In the genomic region with DNA sequence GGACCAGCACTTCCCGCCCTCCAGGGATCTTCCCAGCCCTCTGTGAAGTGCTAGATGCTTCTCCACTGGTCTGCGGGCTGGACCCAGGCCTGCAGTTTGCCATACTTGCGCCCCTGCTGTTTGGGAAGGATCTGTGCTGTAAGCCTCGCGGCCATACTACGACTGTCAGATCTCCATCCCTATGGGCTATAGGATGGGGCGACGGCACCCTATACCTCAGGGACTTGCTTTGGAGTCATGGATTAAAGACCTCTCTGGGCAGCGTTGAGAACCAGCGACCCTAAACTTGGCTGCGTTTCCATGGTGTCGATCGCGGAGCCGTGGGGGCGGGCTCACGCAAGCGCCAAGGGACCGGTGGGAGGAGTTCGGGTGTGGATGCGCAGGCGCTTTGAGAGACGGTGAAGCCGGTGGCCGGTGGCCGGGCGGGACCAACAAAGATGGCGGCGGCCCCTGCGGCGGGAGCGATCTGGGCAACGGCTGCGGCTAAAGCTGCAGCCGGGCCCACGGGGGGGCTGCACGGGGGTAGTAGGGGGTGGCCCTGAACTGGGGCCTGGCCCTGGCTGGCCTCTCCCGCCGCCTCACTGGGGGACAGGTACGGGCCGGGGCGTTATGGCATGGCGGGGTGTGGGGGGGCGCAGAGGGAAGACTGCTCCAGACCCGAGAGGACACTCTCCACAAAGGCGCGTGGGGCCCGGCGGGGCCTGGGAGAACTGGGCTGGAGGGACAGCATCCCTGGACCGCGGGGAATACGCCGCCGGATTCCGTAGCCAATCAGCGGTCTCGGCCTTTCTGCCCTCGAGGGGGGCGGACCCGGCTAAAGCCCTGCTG, we compare ENCODE assay signal across 8 cellular contexts. TPM values are rescaled to one million over a fixed set of nuclear protein-coding genes. Genes with fewer than 3 reads are reported as not detected.
A peak's percentile ranks its signal among the peaks of the same experiment; 100 is the strongest.
DNase-seq lines count a peak whose midpoint lies in the region; ATAC-seq, FAIRE-seq and TF ChIP-seq lines count a peak whose summit lies in the region.

USP21 (plus strand) TSS at position 414 of the 828 bp plus-strand sequence. CDS start 1,141 bp downstream, outside the sequence.

- peak within 1 kb of the TSS; percentile 95 for H3K27ac Mint-ChIP-seq in central memory CD8-positive, alpha-beta T cell (ENCODE audit: low read depth)

- H3K4me2 ChIP-seq in keratinocyte (ENCODE audit: control insufficient read depth, extremely low read depth, insufficient read depth, low read depth, low read length) = peak within 1 kb of the TSS; percentile 92

- peak within 1 kb of the TSS; percentile 95 for H2AFZ ChIP-seq in keratinocyte (ENCODE audit: control insufficient read depth, low read length)

- peak within 1 kb of the TSS; percentile 84 for H3K27ac ChIP-seq in keratinocyte (ENCODE audit: control insufficient read depth, insufficient read depth, low read length)

- H3K4me3 Mint-ChIP-seq in central memory CD8-positive, alpha-beta T cell = peak within 1 kb of the TSS; percentile 92

- peaks cover 34% of the 10 kb centered on the region for H3K36me3 Mint-ChIP-seq in central memory CD8-positive, alpha-beta T cell (ENCODE audit: insufficient read depth)

- H3K9me1 ChIP-seq in keratinocyte (ENCODE audit: control insufficient read depth, extremely low read depth, insufficient read depth, low read length) = no peaks in the 10 kb centered on the region

- H3K4me1 ChIP-seq in keratinocyte (ENCODE audit: control insufficient read depth, extremely low read depth, insufficient read depth, low read length) = peaks cover 24% of the 10 kb centered on the region

- H3K4me1 Mint-ChIP-seq in central memory CD8-positive, alpha-beta T cell = peaks cover 60% of the 10 kb centered on the region

- H3K4me3 ChIP-seq in AG10803 (ENCODE audit: low read length) (peak within 1 kb of the TSS; percentile 93), keratinocyte (ENCODE audit: control insufficient read depth in 2 of 3, extremely low read depth in 1 of 3, insufficient read depth in 2 of 3, low read depth in 1 of 3, low read length in 3 of 3) (peak within 1 kb of the TSS; percentile 73 to 89 (median 74))

- no peaks in the 10 kb centered on the region for H3K27me3 ChIP-seq in keratinocyte (ENCODE audit: control insufficient read depth, extremely low read depth, insufficient read depth, low read length)

- peaks cover 9 to 28% of the 10 kb centered on the region in 2 experiments for H3K36me3 ChIP-seq in keratinocyte (ENCODE audit: control insufficient read depth in 2 of 2, extremely low read depth in 1 of 2, insufficient read depth in 2 of 2, low read length in 2 of 2)

- peak; percentile 84 for DNase-seq in AG10803 (ENCODE audit: low read depth)
- peak; percentile 93 for DNase-seq in NCI-H460 (ENCODE audit: extremely low read depth, low read depth)
- peak; percentile 88 to 94 for DNase-seq in central memory CD8-positive, alpha-beta T cell (ENCODE audit: low spot score in 2 of 2)
- no peak for DNase-seq in keratinocyte (ENCODE audit: low read depth, low spot score)
- peak; percentile 82 to 88 for DNase-seq in stimulated activated CD4-positive, alpha-beta T cell treated with anti-CD3 and anti-CD28 coated beads, Interleukin-15, amount 100 ng/mL, for 1 hour (ENCODE audit: low read depth in 1 of 2, low spot score in 1 of 2)

- H3K9me3 Mint-ChIP-seq in central memory CD8-positive, alpha-beta T cell = no peaks in the 10 kb centered on the region

- H3K9me3 ChIP-seq in keratinocyte (ENCODE audit: control insufficient read depth, low read depth, low read length) = no peaks in the 10 kb centered on the region

- H3K79me2 ChIP-seq in keratinocyte (ENCODE audit: control insufficient read depth, insufficient read depth, low read length) = peaks cover 19% of the 10 kb centered on the region

- no peak for FAIRE-seq in keratinocyte (lab: Jason Lieb, UNC)

- no peaks in the 10 kb centered on the region for H4K20me1 ChIP-seq in keratinocyte (ENCODE audit: control insufficient read depth, extremely low read depth, insufficient read depth, low read length)

- H3K27me3 Mint-ChIP-seq in central memory CD8-positive, alpha-beta T cell = no peaks in the 10 kb centered on the region

- dilution Hi-C loops in keratinocyte (cut with MboI; ENCODE audit: extremely low pct_ligation_motif_present, low sequenced_read_pairs) = no loop called here

- ATAC-seq in GM19043 (IDR thresholded peaks at IDR 0.05; ENCODE audit: low read depth, unreplicated experiment) (peak; percentile 92), HG03378 (IDR thresholded peaks at IDR 0.05; ENCODE audit: unreplicated experiment) (peak; percentile 64)
- peak; percentile 91 for ATAC-seq in activated CD4-positive, CD25-positive, alpha-beta regulatory T cell treated with anti-CD3 and anti-CD28 coated beads, Interleukin-2, amount 50 U/mL, for 24 hours
- peak; percentile 84 for ATAC-seq in central memory CD8-positive, alpha-beta T cell (replicated peaks; ENCODE audit: extremely low read depth, poor library complexity, severe bottlenecking)

- peak within 1 kb of the TSS; percentile 91 for H3K9ac ChIP-seq in keratinocyte (ENCODE audit: control insufficient read depth, extremely low read depth, insufficient read depth, low read length)

- TF ChIP-seq CTCF in AG10803 (conservative IDR thresholded peaks at IDR 0.05; ENCODE audit: low read length) (peak; percentile 61), keratinocyte (optimal IDR thresholded peaks at IDR 0.05 in 1 of 3, IDR thresholded peaks at IDR 0.05 in 1 of 3, conservative IDR thresholded peaks at IDR 0.05 in 1 of 3; ENCODE audit: extremely low read depth in 1 of 3, insufficient read depth in 2 of 3, low read length in 3 of 3) (peak; percentile 40 to 71 (median 58))

RNA-seq across cellular contexts. Expression of gene USP21, which starts in this region (rescaled TPM):
- 17.7 and 18.8 TPM in 2 replicates for total RNA-seq in NCI-H460 (2014; rRNA removed; shearing (Covaris generic))
- polyA plus RNA-seq in NCI-H460 (2014; cell fraction: nucleus; rRNA removed) = 24.2 and 43.8 TPM in 2 replicates
- polyA plus RNA-seq in keratinocyte = 9.5 to 14.4 TPM (median 9.8 TPM) in 3 replicates
- polyA plus RNA-seq in keratinocyte (2011; ENCODE audit: low read depth) = 5.4 TPM
- 11.9 and 14.4 TPM in 2 replicates for polyA plus RNA-seq in keratinocyte (2011; cell fraction: cytosol; rRNA removed)
- 30.3 and 30.6 TPM in 2 replicates for polyA plus RNA-seq in keratinocyte (2011; cell fraction: nucleus; rRNA removed)
- 10.0 and 14.9 TPM in 2 replicates for polyA plus RNA-seq in keratinocyte (2012; ENCODE audit: low replicate concordance)
- 8.5 to 13.6 TPM (median 12.1 TPM) in 3 replicates for polyA minus RNA-seq in keratinocyte
- polyA minus RNA-seq in keratinocyte (2011; cell fraction: cytosol; rRNA and poly(A)+ RNA removed) = 13.6 TPM
- polyA minus RNA-seq in keratinocyte (2011; cell fraction: nucleus; rRNA and poly(A)+ RNA removed) = 4.3 and 7.6 TPM in 2 replicates
